In genomic region chr4:182531555-182532162, GRCh38 we compare ENCODE assay signal across 19 cellular contexts.
DNase-seq lines count a peak whose midpoint lies in the region; ATAC-seq, FAIRE-seq and TF ChIP-seq lines count a peak whose summit lies in the region.
"Had no signal": no experiment of that assay in that cellular context is flagged by ENCODE, and none has a peak within 500 bp of the region (broad histone marks: within the 10 kb centered on the region; RNA-seq: fewer than 3 reads in every experiment).

No MANE protein-coding gene starts in this region.

- no peak overlapping the region for H3K9ac ChIP-seq in astrocyte (ENCODE audit: low read length)

- no peaks in the 10 kb centered on the region for H3K27me3 Mint-ChIP-seq in astrocyte (ENCODE audit: low read depth, unreplicated experiment)
- H3K27me3 Mint-ChIP-seq in activated T-helper 2 cell treated with anti-CD3 and anti-CD28 coated beads, Interferon-gamma antibody, Interleukin-2, Interleukin-4, amounts not matched to agents 10 μg/mL and 5 μg/mL and 100 μg/mL, durations not matched to agents 14 hours and 24 hours and 36 hours (ENCODE audit: low read depth): no peaks in the 10 kb centered on the region

- H3K9me3 ChIP-seq in astrocyte (ENCODE audit: insufficient read depth, low read depth, low read length) (no peaks in the 10 kb centered on the region), gastrocnemius medialis (no peaks in the 10 kb centered on the region)
- H3K9me3 ChIP-seq: MG63, uterus had no signal

- no peak overlapping the region for H3K4me3 Mint-ChIP-seq in astrocyte (ENCODE audit: unreplicated experiment)
- H3K4me3 Mint-ChIP-seq in activated T-helper 2 cell treated with anti-CD3 and anti-CD28 coated beads, Interferon-gamma antibody, Interleukin-2, Interleukin-4, amounts not matched to agents 10 μg/mL and 5 μg/mL and 100 μg/mL, durations not matched to agents 14 hours and 24 hours and 36 hours (ENCODE audit: low read depth): no peak overlapping the region
- H3K4me3 Mint-ChIP-seq: stimulated activated naive CD8-positive, alpha-beta T cell treated with anti-CD3 and anti-CD28 coated beads, Interleukin-15, Interleukin-2, amounts not matched to agents 100 ng/mL and 50 ng/mL, for 24 hours had no signal

- TF ChIP-seq CTCF in astrocyte (IDR thresholded peaks at IDR 0.05; ENCODE audit: insufficient read depth, low read depth, low read length) (no peak), gastrocnemius medialis (IDR thresholded peaks at IDR 0.05 in 4 of 5, conservative IDR thresholded peaks at IDR 0.05 in 1 of 5) (no peak)

- no peak for TF ChIP-seq POLR2A in gastrocnemius medialis (IDR thresholded peaks at IDR 0.05)

- peak overlapping the region; percentile 90 for H3K27ac Mint-ChIP-seq in astrocyte (ENCODE audit: unreplicated experiment)
- no peak overlapping the region for H3K27ac Mint-ChIP-seq in activated T-helper 2 cell treated with anti-CD3 and anti-CD28 coated beads, Interferon-gamma antibody, Interleukin-2, Interleukin-4, amounts not matched to agents 10 μg/mL and 5 μg/mL and 100 μg/mL, durations not matched to agents 14 hours and 24 hours and 36 hours
- H3K27ac Mint-ChIP-seq: stimulated activated naive CD8-positive, alpha-beta T cell treated with anti-CD3 and anti-CD28 coated beads, Interleukin-15, Interleukin-2, amounts not matched to agents 100 ng/mL and 50 ng/mL, for 24 hours had no signal

- FAIRE-seq in astrocyte (lab: Jason Lieb, UNC): no peak
- FAIRE-seq in islet of Langerhans (lab: Jason Lieb, UNC): peak; percentile 27

- H4K20me1 ChIP-seq in astrocyte (ENCODE audit: insufficient read depth, low read length): peaks cover 28% of the 10 kb centered on the region

- DNase-seq in EH (ENCODE audit: low read depth): peak; percentile 34
- DNase-seq in astrocyte (ENCODE audit: low read depth): peak; percentile 38
- DNase-seq in gastrocnemius medialis: no peak
- no peak for DNase-seq in activated T-helper 2 cell treated with anti-CD3 and anti-CD28 coated beads, Interferon-gamma antibody, Interleukin-2, Interleukin-4, amounts not matched to agents 10 μg/mL and 5 μg/mL and 100 μg/mL, durations not matched to agents 14 hours and 24 hours and 36 hours (ENCODE audit: low spot score)
- no peak for DNase-seq in GDM1 (lab: John Stamatoyannopoulos, UW)
- DNase-seq: activated CD4-positive, alpha-beta T cell treated with anti-CD3 and anti-CD28 coated beads for 1 hour; activated CD8-positive, alpha-beta memory T cell treated with anti-CD3 and anti-CD28 coated beads, Interleukin-2, amount 50 U/mL, for 48 hours; activated naive CD4-positive, alpha-beta T cell; dorsolateral prefrontal cortex; EL; left cardiac atrium; MG63; NCI-H1694 treated with DMSO at 0.1 percent for 48 hours; NCI-H446; uterus had no signal

- H3K9me3 Mint-ChIP-seq in astrocyte (ENCODE audit: unreplicated experiment): no peaks in the 10 kb centered on the region
- no peaks in the 10 kb centered on the region for H3K9me3 Mint-ChIP-seq in activated T-helper 2 cell treated with anti-CD3 and anti-CD28 coated beads, Interferon-gamma antibody, Interleukin-2, Interleukin-4, amounts not matched to agents 10 μg/mL and 5 μg/mL and 100 μg/mL, durations not matched to agents 14 hours and 24 hours and 36 hours
- H3K9me3 Mint-ChIP-seq: stimulated activated naive CD8-positive, alpha-beta T cell treated with anti-CD3 and anti-CD28 coated beads, Interleukin-15, Interleukin-2, amounts not matched to agents 100 ng/mL and 50 ng/mL, for 24 hours had no signal

- peaks cover 34% of the 10 kb centered on the region for H3K79me2 ChIP-seq in astrocyte (ENCODE audit: insufficient read depth, low read length)

- H3K36me3 ChIP-seq in astrocyte (ENCODE audit: insufficient read depth, low read length) (no peaks in the 10 kb centered on the region), gastrocnemius medialis (no peaks in the 10 kb centered on the region)
- H3K36me3 ChIP-seq: MG63, uterus had no signal

- in situ Hi-C loops in gastrocnemius medialis (cut with MboI; ENCODE audit: low sequenced_read_pairs in 4 of 4): no loop called here

- no peak overlapping the region for H3K27ac ChIP-seq in astrocyte (ENCODE audit: low read depth, low read length)
- peak overlapping the region in 2 of 4 donors; percentile 6 to 38 for H3K27ac ChIP-seq in gastrocnemius medialis
- H3K27ac ChIP-seq: dorsolateral prefrontal cortex, uterus had no signal

- H3K36me3 Mint-ChIP-seq in astrocyte (ENCODE audit: low read depth, unreplicated experiment): peaks cover 2% of the 10 kb centered on the region
- no peaks in the 10 kb centered on the region for H3K36me3 Mint-ChIP-seq in activated T-helper 2 cell treated with anti-CD3 and anti-CD28 coated beads, Interferon-gamma antibody, Interleukin-2, Interleukin-4, amounts not matched to agents 10 μg/mL and 5 μg/mL and 100 μg/mL, durations not matched to agents 14 hours and 24 hours and 36 hours (ENCODE audit: low read depth)

- ATAC-seq in gastrocnemius medialis (peak in 1 of 2 donors; percentile 79), HG03469 (IDR thresholded peaks at IDR 0.05; ENCODE audit: unreplicated experiment) (no peak), HG03342 (IDR thresholded peaks at IDR 0.05; ENCODE audit: unreplicated experiment) (no peak)
- ATAC-seq: left cardiac atrium had no signal

- H3K4me3 ChIP-seq in astrocyte (ENCODE audit: insufficient read depth, low read depth, low read length) (no peak overlapping the region), gastrocnemius medialis (peak overlapping the region in 3 of 4 donors; percentile 25 to 34 (median 29))
- H3K4me3 ChIP-seq: dorsolateral prefrontal cortex, MG63, uterus had no signal

- H3K27me3 ChIP-seq in astrocyte (ENCODE audit: insufficient read depth, low read length): no peaks in the 10 kb centered on the region
- no peaks in the 10 kb centered on the region for H3K27me3 ChIP-seq in gastrocnemius medialis
- H3K27me3 ChIP-seq: MG63, uterus had no signal

- H3K4me1 ChIP-seq in astrocyte (ENCODE audit: insufficient read depth, low read length) (peaks cover 15% of the 10 kb centered on the region), gastrocnemius medialis (peaks cover 10 to 16% of the 10 kb centered on the region in 2 donors)
- H3K4me1 ChIP-seq: uterus had no signal

- intact Hi-C loops in gastrocnemius medialis (cut with DNase I; ENCODE audit: low total_unique reads): no loop called here
- intact Hi-C loops in activated T-helper 2 cell treated with anti-CD3 and anti-CD28 coated beads, Interferon-gamma antibody, Interleukin-2, Interleukin-4, amounts not matched to agents 10 μg/mL and 5 μg/mL and 100 μg/mL, durations not matched to agents 14 hours and 24 hours and 36 hours (cut with micrococcal nuclease): no loop called here

- H2AFZ ChIP-seq in astrocyte (ENCODE audit: low read depth, low read length): no peak overlapping the region

- H3K4me2 ChIP-seq in astrocyte (ENCODE audit: low read length): no peak overlapping the region

- H3K4me1 Mint-ChIP-seq in astrocyte (ENCODE audit: low read depth, unreplicated experiment): peaks cover 30% of the 10 kb centered on the region
- H3K4me1 Mint-ChIP-seq in activated T-helper 2 cell treated with anti-CD3 and anti-CD28 coated beads, Interferon-gamma antibody, Interleukin-2, Interleukin-4, amounts not matched to agents 10 μg/mL and 5 μg/mL and 100 μg/mL, durations not matched to agents 14 hours and 24 hours and 36 hours (ENCODE audit: low read depth): no peaks in the 10 kb centered on the region

Comparison
In these comparisons a context has a peak if more than half of its experiments do, and no peak if none do; other contexts are left out.
1. DNase-seq: peak in EH (single experiment) and astrocyte (single experiment); none in gastrocnemius medialis (0 of 2), activated T-helper 2 cell treated with anti-CD3 and anti-CD28 coated beads, Interferon-gamma antibody, Interleukin-2, Interleukin-4, amounts not matched to agents 10 μg/mL and 5 μg/mL and 100 μg/mL, durations not matched to agents 14 hours and 24 hours and 36 hours (single experiment) and GDM1 (single experiment).